2 cellular contexts compared by ENCODE assay signal in the genomic region with DNA sequence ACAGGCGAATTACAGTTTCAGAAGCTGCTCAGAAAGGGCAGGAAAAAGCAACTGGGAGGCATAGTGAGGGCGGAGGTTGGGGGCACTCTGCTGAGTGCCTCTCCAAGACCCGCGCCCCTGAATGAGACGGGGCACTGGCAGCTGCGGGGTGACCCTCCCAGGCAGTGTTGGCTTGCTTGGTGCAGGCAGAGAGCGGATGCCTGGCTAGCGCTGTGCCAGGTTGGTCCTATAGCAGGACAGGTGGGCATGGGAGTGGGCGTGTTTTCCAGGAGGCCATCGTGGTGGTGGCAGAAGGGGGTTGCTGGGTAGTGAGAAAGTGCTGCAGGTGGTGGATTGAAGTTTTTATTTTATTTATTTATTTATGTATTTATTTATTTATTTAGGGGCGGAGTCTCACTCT.
TF ChIP-seq lines count a peak whose summit lies in the region.

No MANE protein-coding gene starts in this region.

TF ChIP-seq in H1, 55 proteins besides CTCF, POLR2A, EP300 and RAD21:
- TF ChIP-seq BACH1 (IDR thresholded peaks at IDR 0.05; ENCODE audit: low read length) (no peak), BRCA1 (IDR thresholded peaks at IDR 0.05; ENCODE audit: low read depth, low read length) (no peak), SIRT6 (IDR thresholded peaks at IDR 0.05; ENCODE audit: low read length) (no peak), JUN (IDR thresholded peaks at IDR 0.05; ENCODE audit: low read depth, low read length) (no peak), JUND (IDR thresholded peaks at IDR 0.05; ENCODE audit: low read length) (no peak), HDAC6 (IDR thresholded peaks at IDR 0.05; ENCODE audit: low read depth, low read length) (no peak), CTBP2 (IDR thresholded peaks at IDR 0.05; ENCODE audit: borderline replicate concordance, insufficient read depth, insufficient read length, low read length) (no peak), BCL11A (IDR thresholded peaks at IDR 0.05; ENCODE audit: low read depth in 2 of 2, low read length in 2 of 2) (no peak), EGR1 (IDR thresholded peaks at IDR 0.05; ENCODE audit: borderline replicate concordance, low read depth, low read length) (no peak), YY1 (IDR thresholded peaks at IDR 0.05; ENCODE audit: low read depth, low read length) (no peak), SUZ12 (IDR thresholded peaks at IDR 0.05; ENCODE audit: low read length) (no peak), TEAD4 (IDR thresholded peaks at IDR 0.05; ENCODE audit: low read depth, low read length) (no peak), SP1 (IDR thresholded peaks at IDR 0.05; ENCODE audit: low read depth, low read length) (no peak), CHD2 (IDR thresholded peaks at IDR 0.05; ENCODE audit: low read length) (no peak), SP4 (IDR thresholded peaks at IDR 0.05; ENCODE audit: low read length) (no peak), SIN3A (conservative IDR thresholded peaks at IDR 0.05 in 1 of 2, IDR thresholded peaks at IDR 0.05 in 1 of 2; ENCODE audit: low read depth in 1 of 2, low read length in 2 of 2) (no peak), CBX8 (IDR thresholded peaks at IDR 0.05; ENCODE audit: borderline replicate concordance, low read depth, low read length) (no peak), NRF1 (IDR thresholded peaks at IDR 0.05; ENCODE audit: low read depth, low read length) (no peak)
- TF ChIP-seq, protein P1, sequence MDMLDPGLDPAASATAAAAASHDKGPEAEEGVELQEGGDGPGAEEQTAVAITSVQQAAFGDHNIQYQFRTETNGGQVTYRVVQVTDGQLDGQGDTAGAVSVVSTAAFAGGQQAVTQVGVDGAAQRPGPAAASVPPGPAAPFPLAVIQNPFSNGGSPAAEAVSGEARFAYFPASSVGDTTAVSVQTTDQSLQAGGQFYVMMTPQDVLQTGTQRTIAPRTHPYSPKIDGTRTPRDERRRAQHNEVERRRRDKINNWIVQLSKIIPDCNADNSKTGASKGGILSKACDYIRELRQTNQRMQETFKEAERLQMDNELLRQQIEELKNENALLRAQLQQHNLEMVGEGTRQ (IDR thresholded peaks at IDR 0.05; ENCODE audit: low read length) = no peak
- TF ChIP-seq, protein P2, sequence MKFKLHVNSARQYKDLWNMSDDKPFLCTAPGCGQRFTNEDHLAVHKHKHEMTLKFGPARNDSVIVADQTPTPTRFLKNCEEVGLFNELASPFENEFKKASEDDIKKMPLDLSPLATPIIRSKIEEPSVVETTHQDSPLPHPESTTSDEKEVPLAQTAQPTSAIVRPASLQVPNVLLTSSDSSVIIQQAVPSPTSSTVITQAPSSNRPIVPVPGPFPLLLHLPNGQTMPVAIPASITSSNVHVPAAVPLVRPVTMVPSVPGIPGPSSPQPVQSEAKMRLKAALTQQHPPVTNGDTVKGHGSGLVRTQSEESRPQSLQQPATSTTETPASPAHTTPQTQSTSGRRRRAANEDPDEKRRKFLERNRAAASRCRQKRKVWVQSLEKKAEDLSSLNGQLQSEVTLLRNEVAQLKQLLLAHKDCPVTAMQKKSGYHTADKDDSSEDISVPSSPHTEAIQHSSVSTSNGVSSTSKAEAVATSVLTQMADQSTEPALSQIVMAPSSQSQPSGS (IDR thresholded peaks at IDR 0.05; ENCODE audit: low read length) = no peak
TF ChIP-seq in H1: peak in this region for 0.

TF ChIP-seq in SK-N-SH treated with all-trans-retinoic acid at 6 μM for 48 hours, 23 proteins besides CTCF, POLR2A, EP300 and RAD21:
- no peak for TF ChIP-seq ARNTL (CRISPR knock-in tag; IDR thresholded peaks at IDR 0.05; ENCODE audit: borderline replicate concordance, low read depth)
- no peak for TF ChIP-seq ZNF70 (CRISPR knock-in tag; IDR thresholded peaks at IDR 0.05)
- no peak for TF ChIP-seq TOX (CRISPR knock-in tag; IDR thresholded peaks at IDR 0.05; ENCODE audit: borderline replicate concordance)
- TF ChIP-seq, protein P3, sequence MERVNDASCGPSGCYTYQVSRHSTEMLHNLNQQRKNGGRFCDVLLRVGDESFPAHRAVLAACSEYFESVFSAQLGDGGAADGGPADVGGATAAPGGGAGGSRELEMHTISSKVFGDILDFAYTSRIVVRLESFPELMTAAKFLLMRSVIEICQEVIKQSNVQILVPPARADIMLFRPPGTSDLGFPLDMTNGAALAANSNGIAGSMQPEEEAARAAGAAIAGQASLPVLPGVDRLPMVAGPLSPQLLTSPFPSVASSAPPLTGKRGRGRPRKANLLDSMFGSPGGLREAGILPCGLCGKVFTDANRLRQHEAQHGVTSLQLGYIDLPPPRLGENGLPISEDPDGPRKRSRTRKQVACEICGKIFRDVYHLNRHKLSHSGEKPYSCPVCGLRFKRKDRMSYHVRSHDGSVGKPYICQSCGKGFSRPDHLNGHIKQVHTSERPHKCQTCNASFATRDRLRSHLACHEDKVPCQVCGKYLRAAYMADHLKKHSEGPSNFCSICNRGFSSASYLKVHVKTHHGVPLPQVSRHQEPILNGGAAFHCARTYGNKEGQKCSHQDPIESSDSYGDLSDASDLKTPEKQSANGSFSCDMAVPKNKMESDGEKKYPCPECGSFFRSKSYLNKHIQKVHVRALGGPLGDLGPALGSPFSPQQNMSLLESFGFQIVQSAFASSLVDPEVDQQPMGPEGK (CRISPR knock-in tag; IDR thresholded peaks at IDR 0.05; ENCODE audit: borderline replicate concordance) = no peak
- no peak for TF ChIP-seq ISL1 (CRISPR knock-in tag; IDR thresholded peaks at IDR 0.05)
- TF ChIP-seq ZNF565 (CRISPR knock-in tag; conservative IDR thresholded peaks at IDR 0.05; ENCODE audit: low read depth) = no peak
- no peak for TF ChIP-seq CSDC2 (CRISPR knock-in tag; IDR thresholded peaks at IDR 0.05)
- no peak for TF ChIP-seq OSR1 (CRISPR knock-in tag; IDR thresholded peaks at IDR 0.05)
- TF ChIP-seq, protein P4, sequence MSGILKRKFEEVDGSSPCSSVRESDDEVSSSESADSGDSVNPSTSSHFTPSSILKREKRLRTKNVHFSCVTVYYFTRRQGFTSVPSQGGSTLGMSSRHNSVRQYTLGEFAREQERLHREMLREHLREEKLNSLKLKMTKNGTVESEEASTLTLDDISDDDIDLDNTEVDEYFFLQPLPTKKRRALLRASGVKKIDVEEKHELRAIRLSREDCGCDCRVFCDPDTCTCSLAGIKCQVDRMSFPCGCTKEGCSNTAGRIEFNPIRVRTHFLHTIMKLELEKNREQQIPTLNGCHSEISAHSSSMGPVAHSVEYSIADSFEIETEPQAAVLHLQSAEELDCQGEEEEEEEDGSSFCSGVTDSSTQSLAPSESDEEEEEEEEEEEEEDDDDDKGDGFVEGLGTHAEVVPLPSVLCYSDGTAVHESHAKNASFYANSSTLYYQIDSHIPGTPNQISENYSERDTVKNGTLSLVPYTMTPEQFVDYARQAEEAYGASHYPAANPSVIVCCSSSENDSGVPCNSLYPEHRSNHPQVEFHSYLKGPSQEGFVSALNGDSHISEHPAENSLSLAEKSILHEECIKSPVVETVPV (CRISPR knock-in tag; IDR thresholded peaks at IDR 0.05) = no peak
- no peak for TF ChIP-seq ZC3H10 (CRISPR knock-in tag; IDR thresholded peaks at IDR 0.05)
- no peak for TF ChIP-seq ZFP3 (CRISPR knock-in tag; IDR thresholded peaks at IDR 0.05)
